Comparison of ENCODE assay signal across 8 cellular contexts in genomic region chr7:34991938-34992840, GRCh38.
A peak's percentile ranks its signal among the peaks of the same experiment; 100 is the strongest.
DNase-seq lines count a peak whose midpoint lies in the region; ATAC-seq and TF ChIP-seq lines count a peak whose summit lies in the region.

No MANE protein-coding gene starts in this region.

- TF ChIP-seq CTCF in cardiac fibroblast (IDR thresholded peaks at IDR 0.05; ENCODE audit: low read depth, low read length) (no peak), nephron progenitor cell (IDR thresholded peaks at IDR 0.05) (no peak)

- DNase-seq in cardiac fibroblast (ENCODE audit: low read depth in 2 of 2) (peak; percentile 79 to 85), nephron progenitor cell (no peak), NCI-H748 (lab: John Stamatoyannopoulos, UW; ENCODE audit: unreplicated experiment) (no peak), NCI-H2171 (lab: John Stamatoyannopoulos, UW) (no peak)
- DNase-seq in stimulated activated CD4-positive, alpha-beta T cell treated with anti-CD3 and anti-CD28 coated beads, Interleukin-4, amount 100 ng/mL, for 1 hour, result peak; percentile 48

- ATAC-seq in GM18520 (IDR thresholded peaks at IDR 0.05; ENCODE audit: unreplicated experiment) (peak; percentile 88), HG02763 (IDR thresholded peaks at IDR 0.05; ENCODE audit: unreplicated experiment) (peak; percentile 82), SK-N-SH treated with all-trans-retinoic acid at 6 μM for 48 hours (peak; percentile 88)

- peak overlapping the region in 1 of 2 donors; percentile 37 for H3K4me3 ChIP-seq in cardiac fibroblast (replicated peaks in 1 of 2; ENCODE audit: low read depth in 2 of 2, low read length in 2 of 2)

- H3K4me1 Mint-ChIP-seq in nephron progenitor cell, result peaks cover 14% of the 10 kb centered on the region

- H3K27ac Mint-ChIP-seq in nephron progenitor cell, result no peak overlapping the region

- peaks cover 12% of the 10 kb centered on the region for H3K36me3 Mint-ChIP-seq in nephron progenitor cell (ENCODE audit: low read depth)

- H3K9me3 Mint-ChIP-seq in nephron progenitor cell, result no peaks in the 10 kb centered on the region

- H3K27me3 Mint-ChIP-seq in nephron progenitor cell (ENCODE audit: low read depth, poor library complexity), result no peaks in the 10 kb centered on the region

- no peak overlapping the region for H3K4me3 Mint-ChIP-seq in nephron progenitor cell

TF ChIP-seq in SK-N-SH treated with all-trans-retinoic acid at 6 μM for 48 hours, 23 proteins besides CTCF, POLR2A, EP300 and RAD21:
- TF ChIP-seq CSDC2 (CRISPR knock-in tag; IDR thresholded peaks at IDR 0.05) (no peak), CREB5 (CRISPR knock-in tag; IDR thresholded peaks at IDR 0.05; ENCODE audit: low read depth) (no peak), ZNF70 (CRISPR knock-in tag; IDR thresholded peaks at IDR 0.05) (no peak), TSHZ2 (CRISPR knock-in tag; IDR thresholded peaks at IDR 0.05) (no peak), ISL1 (CRISPR knock-in tag; IDR thresholded peaks at IDR 0.05) (no peak), ZC3H10 (CRISPR knock-in tag; IDR thresholded peaks at IDR 0.05) (no peak), ZFP3 (CRISPR knock-in tag; IDR thresholded peaks at IDR 0.05) (no peak), SNAI2 (CRISPR knock-in tag; IDR thresholded peaks at IDR 0.05) (no peak), ARNTL (CRISPR knock-in tag; IDR thresholded peaks at IDR 0.05; ENCODE audit: borderline replicate concordance, low read depth) (no peak), RARB (CRISPR knock-in tag; IDR thresholded peaks at IDR 0.05) (no peak)
- TF ChIP-seq, protein P1, sequence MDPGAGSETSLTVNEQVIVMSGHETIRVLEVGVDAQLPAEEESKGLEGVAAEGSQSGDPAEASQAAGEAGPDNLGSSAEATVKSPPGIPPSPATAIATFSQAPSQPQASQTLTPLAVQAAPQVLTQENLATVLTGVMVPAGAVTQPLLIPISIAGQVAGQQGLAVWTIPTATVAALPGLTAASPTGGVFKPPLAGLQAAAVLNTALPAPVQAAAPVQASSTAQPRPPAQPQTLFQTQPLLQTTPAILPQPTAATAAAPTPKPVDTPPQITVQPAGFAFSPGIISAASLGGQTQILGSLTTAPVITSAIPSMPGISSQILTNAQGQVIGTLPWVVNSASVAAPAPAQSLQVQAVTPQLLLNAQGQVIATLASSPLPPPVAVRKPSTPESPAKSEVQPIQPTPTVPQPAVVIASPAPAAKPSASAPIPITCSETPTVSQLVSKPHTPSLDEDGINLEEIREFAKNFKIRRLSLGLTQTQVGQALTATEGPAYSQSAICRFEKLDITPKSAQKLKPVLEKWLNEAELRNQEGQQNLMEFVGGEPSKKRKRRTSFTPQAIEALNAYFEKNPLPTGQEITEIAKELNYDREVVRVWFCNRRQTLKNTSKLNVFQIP (CRISPR knock-in tag; IDR thresholded peaks at IDR 0.05; ENCODE audit: borderline replicate concordance, low read depth), result no peak

Comparison
In these comparisons a context has a peak if more than half of its experiments do, and no peak if none do; other contexts are left out.
1. DNase-seq: peak in cardiac fibroblast (2 of 2) and stimulated activated CD4-positive, alpha-beta T cell treated with anti-CD3 and anti-CD28 coated beads, Interleukin-4, amount 100 ng/mL, for 1 hour (single experiment); none in nephron progenitor cell (single experiment), NCI-H748 (single experiment) and NCI-H2171 (single experiment).
2. Peak in every context shown above with its lines, with median percentiles within 50 percentile points of each other: ATAC-seq.